In the genomic region with DNA sequence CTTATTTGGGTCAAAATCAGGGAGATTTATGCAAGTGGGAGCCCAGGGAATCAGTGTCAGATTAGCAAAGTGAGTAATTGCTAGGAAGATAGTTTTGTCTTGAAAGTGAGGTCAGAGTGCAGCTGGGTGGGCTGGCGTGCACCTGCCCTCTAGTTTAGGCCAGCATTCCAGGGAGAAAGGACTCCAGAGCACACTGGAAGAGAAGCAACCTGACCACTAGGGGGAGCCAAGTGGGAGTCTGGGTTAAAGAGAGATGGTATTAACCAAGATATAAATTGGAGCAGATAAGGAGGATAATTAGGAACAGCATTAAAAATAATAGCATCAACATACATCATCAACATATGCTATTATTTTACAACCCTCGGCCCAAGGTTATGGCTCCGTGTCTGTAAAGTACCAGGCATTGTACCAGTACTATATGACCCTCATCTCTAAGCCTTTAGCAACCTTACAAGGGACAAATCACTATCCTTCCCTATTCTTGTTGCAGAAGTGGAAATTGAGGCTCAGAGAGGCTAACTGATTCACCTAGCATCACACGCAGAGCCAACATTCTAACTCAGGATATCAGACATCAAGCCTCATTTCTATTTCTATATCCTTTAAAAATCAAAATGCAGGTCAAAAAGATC, we compare ENCODE assay signal across 8 cellular contexts. TPM values are rescaled to one million over a fixed set of nuclear protein-coding genes. Genes with fewer than 3 reads are reported as not detected.
DNase-seq lines count a peak whose midpoint lies in the region; ATAC-seq and TF ChIP-seq lines count a peak whose summit lies in the region.

No MANE protein-coding gene starts in this region.

- H3K4me1 ChIP-seq in right lobe of liver = no peaks in the 10 kb centered on the region

- 50% methylated on average over 4 of the region's 4 CpGs for WGBS in right lobe of liver (ENCODE audit: insufficient coverage, low coverage, low lambda C conversion rate, missing lambda C conversion rate)

- H3K36me3 ChIP-seq in right lobe of liver = no peaks in the 10 kb centered on the region

- no peak overlapping the region for H3K27ac ChIP-seq in right lobe of liver

- H3K27me3 ChIP-seq in right lobe of liver = no peaks in the 10 kb centered on the region

- H3K4me3 ChIP-seq in GM12864 (ENCODE audit: low read depth, low read length) = no peak overlapping the region
- H3K4me3 ChIP-seq in right lobe of liver = no peak overlapping the region

- DNase-seq in AG09319 (ENCODE audit: extremely low read depth, low read depth) (no peak), GM12864 (ENCODE audit: low read depth) (no peak), NCI-H2029 treated with DMSO at 0.1 percent for 48 hours (lab: John Stamatoyannopoulos, UW) (peak; percentile 77), amniotic stem cell (lab: John Stamatoyannopoulos, UW) (peak; percentile 8), right lobe of liver (peak in 1 of 3 donors; percentile 67)

- peak; percentile 73 to 78 (median 77) for ATAC-seq in right lobe of liver
- ATAC-seq in GM18907 (IDR thresholded peaks at IDR 0.05; ENCODE audit: unreplicated experiment) = no peak
- no peak for ATAC-seq in GM19395 (IDR thresholded peaks at IDR 0.05; ENCODE audit: unreplicated experiment)
- ATAC-seq in HG02973 (IDR thresholded peaks at IDR 0.05; ENCODE audit: unreplicated experiment) = no peak

- H3K9me3 ChIP-seq in right lobe of liver = no peaks in the 10 kb centered on the region

- TF ChIP-seq CTCF in AG09319 (IDR thresholded peaks at IDR 0.05; ENCODE audit: low read depth, low read length) = peak; percentile 61
- peak; percentile 75 for TF ChIP-seq CTCF in GM12864 (IDR thresholded peaks at IDR 0.05; ENCODE audit: low read depth, low read length, missing control alignments)
- TF ChIP-seq CTCF in right lobe of liver (IDR thresholded peaks at IDR 0.05) = peak; percentile 55 to 85 (median 72)

- intact Hi-C loops in right lobe of liver (cut with DNase I) = no loop called here

- TF ChIP-seq POLR2A in right lobe of liver (IDR thresholded peaks at IDR 0.05) = no peak

RNA-seq across cellular contexts. Expression of a gene that starts 57.8 kb away (rescaled TPM):
- total RNA-seq in right lobe of liver = 10 to 100 TPM; 35.4 to 47.3 (median 42.7) TPM

Comparison
In these comparisons a context has a peak if more than half of its experiments do, and no peak if none do; other contexts are left out.
1. DNase-seq: peak in NCI-H2029 treated with DMSO at 0.1 percent for 48 hours (single experiment) and amniotic stem cell (single experiment); none in AG09319 (single experiment) and GM12864 (single experiment).
2. ATAC-seq: peak in right lobe of liver (4 of 4); none in GM18907 (single experiment), GM19395 (single experiment) and HG02973 (single experiment).
3. Peak in every context shown above with its lines, with median percentiles within 50 percentile points of each other: CTCF ChIP-seq.